8 cellular contexts compared by ENCODE assay signal in the genomic region with DNA sequence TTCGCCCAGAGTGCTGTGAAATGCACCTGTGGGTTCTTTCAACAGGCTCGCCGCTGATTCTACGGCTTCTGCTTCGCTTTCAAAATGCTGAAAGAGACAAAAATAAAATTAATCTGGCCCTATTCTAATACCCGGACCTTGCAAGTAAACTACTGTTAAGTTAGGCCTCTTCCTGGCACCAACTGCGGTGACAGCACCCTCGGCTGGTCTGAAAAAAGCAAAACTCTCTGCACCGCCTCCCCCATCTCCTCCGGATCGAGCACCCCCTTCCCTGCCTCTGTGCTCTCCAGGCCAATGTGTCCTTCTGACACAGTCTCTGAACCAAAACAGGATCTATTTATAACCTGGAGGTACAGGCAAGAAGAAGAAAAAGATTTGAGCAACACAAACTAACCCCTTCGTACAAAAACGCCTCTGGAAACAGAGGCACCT. TPM values are rescaled to one million over a fixed set of nuclear protein-coding genes. Genes with fewer than 3 reads are reported as not detected.
A peak's percentile ranks its signal among the peaks of the same experiment; 100 is the strongest.
DNase-seq lines count a peak whose midpoint lies in the region; ATAC-seq, FAIRE-seq and TF ChIP-seq lines count a peak whose summit lies in the region.

No MANE protein-coding gene starts in this region.

- peak overlapping the region; percentile 98 for H3K27ac Mint-ChIP-seq in activated T-helper 2 cell treated with anti-CD3 and anti-CD28 coated beads, Interferon-gamma antibody, Interleukin-2, Interleukin-4, amounts not matched to agents 10 μg/mL and 5 μg/mL and 100 μg/mL, durations not matched to agents 14 hours and 24 hours and 36 hours

- H3K27me3 ChIP-seq in PC-3 (ENCODE audit: low read length) (no peaks in the 10 kb centered on the region), neural cell (ENCODE audit: insufficient read depth, low read depth, low read length) (no peaks in the 10 kb centered on the region), subcutaneous abdominal adipose tissue (ENCODE audit: control insufficient read depth in 5 of 5, insufficient read depth in 4 of 5, low read length in 5 of 5) (no peaks in the 10 kb centered on the region)

- BruUV-seq in PC-3 (replicated peaks; lab: Mats Ljungman, UMichigan), result TSS peak; percentile 34

- H3K27ac ChIP-seq in PC-3 (ENCODE audit: low read length), result peak overlapping the region; percentile 73
- peak overlapping the region; percentile 91 for H3K27ac ChIP-seq in neural cell (ENCODE audit: low read length)
- peak overlapping the region; percentile 99 for H3K27ac ChIP-seq in subcutaneous abdominal adipose tissue (ENCODE audit: low read depth, low read length)

- ATAC-seq in HG03045 (IDR thresholded peaks at IDR 0.05; ENCODE audit: unreplicated experiment), result peak; percentile 29
- peak; percentile 44 for ATAC-seq in PC-3

- H2AFZ ChIP-seq in PC-3 (ENCODE audit: low read length), result peak overlapping the region; percentile 97
- no peak overlapping the region for H2AFZ ChIP-seq in neural cell (ENCODE audit: low read depth, low read length)

- peaks cover 36% of the 10 kb centered on the region for H3K4me1 Mint-ChIP-seq in activated T-helper 2 cell treated with anti-CD3 and anti-CD28 coated beads, Interferon-gamma antibody, Interleukin-2, Interleukin-4, amounts not matched to agents 10 μg/mL and 5 μg/mL and 100 μg/mL, durations not matched to agents 14 hours and 24 hours and 36 hours (ENCODE audit: low read depth)

- H3K36me3 Mint-ChIP-seq in activated T-helper 2 cell treated with anti-CD3 and anti-CD28 coated beads, Interferon-gamma antibody, Interleukin-2, Interleukin-4, amounts not matched to agents 10 μg/mL and 5 μg/mL and 100 μg/mL, durations not matched to agents 14 hours and 24 hours and 36 hours (ENCODE audit: low read depth), result peaks cover 25% of the 10 kb centered on the region

- H3K79me2 ChIP-seq in PC-3 (ENCODE audit: low read length), result peaks cover 13% of the 10 kb centered on the region
- H3K79me2 ChIP-seq in neural cell (replicated peaks; ENCODE audit: insufficient read depth, low read length), result peaks cover 17% of the 10 kb centered on the region

- TF ChIP-seq POLR2A in GM12892 (IDR thresholded peaks at IDR 0.05; ENCODE audit: low read depth, low read length), result no peak

- intact Hi-C loops in PC-3 (cut with micrococcal nuclease), result loop anchor here (1.0 to 5.0 kb wide), 4 partner anchors 25 to 343 kb away; a partner anchor contains a TSS
- intact Hi-C loops in activated T-helper 2 cell treated with anti-CD3 and anti-CD28 coated beads, Interferon-gamma antibody, Interleukin-2, Interleukin-4, amounts not matched to agents 10 μg/mL and 5 μg/mL and 100 μg/mL, durations not matched to agents 14 hours and 24 hours and 36 hours (cut with micrococcal nuclease), result loop anchor here (1.0 to 10.0 kb wide), 6 partner anchors 19 to 1793 kb away; no protein-coding TSS in a partner anchor

- TF ChIP-seq CTCF in PC-3 (conservative IDR thresholded peaks at IDR 0.05; ENCODE audit: low read depth, low read length), result peak; percentile 35
- TF ChIP-seq CTCF in fibroblast of villous mesenchyme (IDR thresholded peaks at IDR 0.05; ENCODE audit: insufficient read depth, low read depth, low read length), result peak; percentile 7
- TF ChIP-seq CTCF in neural cell (IDR thresholded peaks at IDR 0.05; ENCODE audit: poor library complexity, severe bottlenecking), result peak; percentile 34

- peak overlapping the region; percentile 88 for H3K4me3 Mint-ChIP-seq in activated T-helper 2 cell treated with anti-CD3 and anti-CD28 coated beads, Interferon-gamma antibody, Interleukin-2, Interleukin-4, amounts not matched to agents 10 μg/mL and 5 μg/mL and 100 μg/mL, durations not matched to agents 14 hours and 24 hours and 36 hours (ENCODE audit: low read depth)

- H3K4me2 ChIP-seq in PC-3 (ENCODE audit: low read length) (peak overlapping the region; percentile 95), neural cell (ENCODE audit: low read length) (peak overlapping the region; percentile 88)

- H3K9ac ChIP-seq in PC-3 (ENCODE audit: low read length) (peak overlapping the region; percentile 68), neural cell (ENCODE audit: low read length) (peak overlapping the region; percentile 95), subcutaneous abdominal adipose tissue (ENCODE audit: low read length in 5 of 5) (peak overlapping the region; percentile 75 to 94 (median 90))

- DNase-seq in A172 (ENCODE audit: low spot score) (peak; percentile 54), GM12892 (ENCODE audit: insufficient read length) (no peak), PC-3 (peak; percentile 57), fibroblast of villous mesenchyme (ENCODE audit: low read depth) (peak; percentile 62)
- peak; percentile 55 for DNase-seq in activated T-helper 2 cell treated with anti-CD3 and anti-CD28 coated beads, Interferon-gamma antibody, Interleukin-2, Interleukin-4, amounts not matched to agents 10 μg/mL and 5 μg/mL and 100 μg/mL, durations not matched to agents 14 hours and 24 hours and 36 hours (ENCODE audit: low spot score)

- no peaks in the 10 kb centered on the region for H4K20me1 ChIP-seq in PC-3 (ENCODE audit: low read length)
- H4K20me1 ChIP-seq in neural cell (ENCODE audit: insufficient read depth), result no peaks in the 10 kb centered on the region

- peak; percentile 58 for FAIRE-seq in GM12892 (lab: Jason Lieb, UNC)

- peaks cover 26% of the 10 kb centered on the region for H3K4me1 ChIP-seq in PC-3 (ENCODE audit: insufficient read depth, low read length)
- H3K4me1 ChIP-seq in subcutaneous abdominal adipose tissue (ENCODE audit: control insufficient read depth in 5 of 5, insufficient read depth in 5 of 5, low read length in 5 of 5), result peaks cover 2 to 48% (median 39%) of the 10 kb centered on the region in 5 donors

- H3K36me3 ChIP-seq in PC-3 (ENCODE audit: low read depth, low read length) (0 out of 2 replicates have a peak, but pooled peaks cover 3% of the 10 kb centered on the region), neural cell (ENCODE audit: insufficient read depth, low read length) (no peaks in the 10 kb centered on the region), subcutaneous abdominal adipose tissue (ENCODE audit: control insufficient read depth in 5 of 5, insufficient read depth in 5 of 5, low read length in 5 of 5) (peaks cover 8 to 18% (median 11%) of the 10 kb centered on the region in 5 donors)

- TF ChIP-seq EP300 in neural cell (conservative IDR thresholded peaks at IDR 0.05; ENCODE audit: poor library complexity, severe bottlenecking), result no peak

- H3K9me3 ChIP-seq in PC-3 (ENCODE audit: low read length), result no peaks in the 10 kb centered on the region
- H3K9me3 ChIP-seq in neural cell (ENCODE audit: low read length), result no peaks in the 10 kb centered on the region
- H3K9me3 ChIP-seq in subcutaneous abdominal adipose tissue (ENCODE audit: control insufficient read depth in 5 of 5, low read length in 5 of 5), result no peaks in the 10 kb centered on the region

- no peaks in the 10 kb centered on the region for H3K9me3 Mint-ChIP-seq in activated T-helper 2 cell treated with anti-CD3 and anti-CD28 coated beads, Interferon-gamma antibody, Interleukin-2, Interleukin-4, amounts not matched to agents 10 μg/mL and 5 μg/mL and 100 μg/mL, durations not matched to agents 14 hours and 24 hours and 36 hours

- H3F3A ChIP-seq in PC-3 (ENCODE audit: low read length, unreplicated experiment), result no peaks in the 10 kb centered on the region
- no peaks in the 10 kb centered on the region for H3F3A ChIP-seq in neural cell (ENCODE audit: insufficient read depth, low read length, poor library complexity, severe bottlenecking)

- TF ChIP-seq RAD21 in neural cell (conservative IDR thresholded peaks at IDR 0.05), result no peak

- H3K9me2 ChIP-seq in PC-3 (replicated peaks; ENCODE audit: low read length) (no peaks in the 10 kb centered on the region), neural cell (ENCODE audit: insufficient read depth, low read length) (no peaks in the 10 kb centered on the region)

- H3K4me3 ChIP-seq in PC-3 (ENCODE audit: low read length) (peak overlapping the region; percentile 80), fibroblast of villous mesenchyme (ENCODE audit: low read depth, low read length) (peak overlapping the region; percentile 73), neural cell (ENCODE audit: low read length) (peak overlapping the region; percentile 90), subcutaneous abdominal adipose tissue (ENCODE audit: low read depth in 1 of 5, low read length in 5 of 5) (peak overlapping the region; percentile 81 to 93 (median 91))

- POLR2A ChIA-PET in PC-3 (lab: Charles Lee; ENCODE audit: unreplicated experiment), result no interaction called here

- CTCF ChIA-PET in PC-3 (lab: Charles Lee), result no interaction called here

- no peaks in the 10 kb centered on the region for H3K27me3 Mint-ChIP-seq in activated T-helper 2 cell treated with anti-CD3 and anti-CD28 coated beads, Interferon-gamma antibody, Interleukin-2, Interleukin-4, amounts not matched to agents 10 μg/mL and 5 μg/mL and 100 μg/mL, durations not matched to agents 14 hours and 24 hours and 36 hours (ENCODE audit: low read depth)

TF ChIP-seq in neural cell, 6 proteins besides CTCF, POLR2A, EP300 and RAD21 (continues in another document):
- TF ChIP-seq MXI1 (conservative IDR thresholded peaks at IDR 0.05; ENCODE audit: poor library complexity, severe bottlenecking), result no peak

RNA-seq across cellular contexts. Expression of a gene that starts 1.1 kb away (rescaled TPM):
- 8.0 and 9.0 TPM in 2 replicates for total RNA-seq in A172 (2014; rRNA removed; shearing (Covaris generic))
- polyA plus RNA-seq in GM12892 (2012; ENCODE audit: missing spikeins), result 14.3 TPM
- total RNA-seq in PC-3 (2014; rRNA removed) (6.5 and 8.7 TPM in 2 replicates), fibroblast of villous mesenchyme (19.0 and 29.8 TPM in 2 replicates)
- total RNA-seq in activated T-helper 2 cell treated with anti-CD3 and anti-CD28 coated beads, Interferon-gamma antibody, Interleukin-2, Interleukin-4, amounts not matched to agents 10 μg/mL and 5 μg/mL and 100 μg/mL, durations not matched to agents 14 hours and 24 hours and 36 hours, result 14.4 TPM in 2 replicates
- 64.0 and 74.2 TPM in 2 replicates for polyA plus RNA-seq in neural cell
- polyA minus RNA-seq in neural cell, result 89.6 and 112 TPM in 2 replicates
